Comparison of ENCODE assay signal across 8 cellular contexts in the genomic region with DNA sequence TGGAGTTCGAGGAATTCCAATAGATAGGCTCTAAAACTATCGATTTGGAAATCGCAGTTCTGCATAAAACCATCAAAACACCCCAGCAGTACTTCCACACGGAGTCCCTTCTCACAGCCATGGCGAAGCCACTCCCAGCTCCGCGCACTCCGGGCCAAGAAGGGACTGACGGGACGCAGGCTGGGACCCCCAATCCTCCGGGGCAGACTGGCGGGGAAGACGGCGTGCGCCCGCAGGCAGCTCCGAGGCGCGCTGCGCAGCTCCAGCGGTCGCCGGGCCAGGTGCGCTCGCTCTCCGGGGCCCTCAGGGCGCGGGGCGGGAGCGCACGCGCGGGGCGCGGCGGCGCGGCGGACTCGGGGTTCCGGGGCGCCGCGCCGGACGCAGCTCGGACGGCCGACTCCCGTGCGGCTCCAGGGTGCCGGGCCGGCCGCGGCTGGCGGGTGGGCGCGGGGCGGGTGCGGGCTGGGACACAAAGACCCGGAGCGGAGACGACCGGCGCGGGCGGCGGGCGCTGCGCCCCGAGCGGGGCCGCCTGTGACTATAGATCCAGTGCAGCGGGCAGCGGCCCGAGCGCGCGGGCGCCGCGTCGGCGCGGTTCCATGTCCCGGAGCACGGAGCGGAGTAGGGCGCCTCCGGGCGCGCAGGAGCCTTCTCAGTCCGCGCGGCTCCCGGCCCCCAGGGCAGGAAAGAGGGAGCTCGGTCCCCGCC. TPM values are rescaled to one million over a fixed set of nuclear protein-coding genes. Genes with fewer than 3 reads are reported as not detected.
DNase-seq lines count a peak whose midpoint lies in the region; ATAC-seq, FAIRE-seq and TF ChIP-seq lines count a peak whose summit lies in the region.

No MANE protein-coding gene starts in this region.

- H4K20me1 ChIP-seq in endothelial cell of umbilical vein (replicated peaks; ENCODE audit: control insufficient read depth, extremely low read depth, insufficient read depth, low read length), result peaks cover 3% of the 10 kb centered on the region

- intact Hi-C loops in CD4-positive, alpha-beta memory T cell (cut with micrococcal nuclease), result loop anchor here (1.0 to 10.0 kb wide), 4 partner anchors 33 to 1963 kb away; a partner anchor contains a TSS
- intact Hi-C loops in endothelial cell of umbilical vein (cut with micrococcal nuclease), result loop anchor here (1.0 to 10.0 kb wide), 12 partner anchors 147 to 1550 kb away; no protein-coding TSS in a partner anchor

- CTCF ChIA-PET in CD4-positive, alpha-beta memory T cell (lab: Charles Lee; ENCODE audit: partially characterized antibody), result interaction anchor here (1.9 to 4.8 kb wide), 3 partner anchors 11 to 1124 kb away, joined by 7 to 46 read pairs (median 12); a partner anchor contains a TSS
- CTCF ChIA-PET in WTC11 (lab: Charles Lee) (interaction anchor here (0.6 to 1.9 kb wide), 6 partner anchors 33 to 1761 kb away, joined by 3 to 6 read pairs (median 4); a partner anchor contains a TSS), endothelial cell of umbilical vein (lab: Charles Lee) (interaction anchor here (0.9 to 5.1 kb wide), 18 partner anchors 22 to 1964 kb away, joined by 3 to 60 read pairs (median 14); no protein-coding TSS in a partner anchor)

- TF ChIP-seq CTCF in WTC11 (IDR thresholded peaks at IDR 0.05) (no peak), endothelial cell of umbilical vein (IDR thresholded peaks at IDR 0.05; ENCODE audit: extremely low read depth in 1 of 2, insufficient read depth in 1 of 2, low read depth in 1 of 2, low read length in 2 of 2) (no peak)

- H3K27me3 ChIP-seq in CD4-positive, alpha-beta memory T cell (ENCODE audit: insufficient read depth, low read length), result peaks cover 3% of the 10 kb centered on the region
- H3K27me3 ChIP-seq in endothelial cell of umbilical vein (ENCODE audit: control insufficient read depth in 2 of 2, insufficient read depth in 2 of 2, low read length in 2 of 2) (no peaks in the 10 kb centered on the region), muscle layer of colon (ENCODE audit: control insufficient read depth in 1 of 2, insufficient read depth in 2 of 2, low read length in 2 of 2) (no peaks in the 10 kb centered on the region)

- peak overlapping the region in 1 of 2 donors; percentile 73 for H3K4me3 ChIP-seq in CD4-positive, alpha-beta memory T cell (ENCODE audit: low read length in 2 of 2)
- H3K4me3 ChIP-seq in endothelial cell of umbilical vein (replicated peaks in 1 of 3; ENCODE audit: insufficient read depth in 1 of 3, low read depth in 1 of 3, low read length in 3 of 3) (peak overlapping the region; percentile 75 to 95 (median 87)), muscle layer of colon (ENCODE audit: low read depth in 1 of 2, low read length in 2 of 2) (peak overlapping the region; percentile 44 to 57)

- peaks cover 11 to 21% (median 19%) of the 10 kb centered on the region in 4 donors for H3K4me1 Mint-ChIP-seq in CD4-positive, alpha-beta memory T cell
- peaks cover 51% of the 10 kb centered on the region for H3K4me1 Mint-ChIP-seq in WTC11

- peak overlapping the region; percentile 37 for H3K4me2 ChIP-seq in endothelial cell of umbilical vein (ENCODE audit: insufficient read depth, low read length)

- H3K4me1 ChIP-seq in CD4-positive, alpha-beta memory T cell (ENCODE audit: insufficient read depth, low read length), result peaks cover 24% of the 10 kb centered on the region
- peaks cover 49% of the 10 kb centered on the region for H3K4me1 ChIP-seq in endothelial cell of umbilical vein (ENCODE audit: control insufficient read depth, extremely low read depth, insufficient read depth, low read length)
- peaks cover 6% of the 10 kb centered on the region for H3K4me1 ChIP-seq in muscle layer of colon (ENCODE audit: insufficient read depth, low read length)

- H3K79me2 ChIP-seq in endothelial cell of umbilical vein (ENCODE audit: control insufficient read depth, insufficient read depth, low read length), result peaks cover 40% of the 10 kb centered on the region

- peak overlapping the region; percentile 26 for H2AFZ ChIP-seq in endothelial cell of umbilical vein (ENCODE audit: low read depth, low read length)

- dilution Hi-C loops in endothelial cell of umbilical vein (cut with MboI; ENCODE audit: extremely low pct_ligation_motif_present, low sequenced_read_pairs), result no loop called here

- ATAC-seq in GM19351 (IDR thresholded peaks at IDR 0.05; ENCODE audit: unreplicated experiment) (peak; percentile 23), HG03280 (IDR thresholded peaks at IDR 0.05; ENCODE audit: unreplicated experiment) (peak; percentile 30), WTC11 (peak; percentile 6)

- peaks cover 0 to 4% of the 10 kb centered on the region in 2 donors for H3K36me3 Mint-ChIP-seq in CD4-positive, alpha-beta memory T cell
- H3K36me3 Mint-ChIP-seq in WTC11, result no peaks in the 10 kb centered on the region

- H3K27ac Mint-ChIP-seq in CD4-positive, alpha-beta memory T cell, result peak overlapping the region in 1 of 7 donors; percentile 65
- H3K27ac Mint-ChIP-seq in WTC11, result no peak overlapping the region

- H3K9me3 Mint-ChIP-seq in CD4-positive, alpha-beta memory T cell, result no peaks in the 10 kb centered on the region
- no peaks in the 10 kb centered on the region for H3K9me3 Mint-ChIP-seq in WTC11

- BruUV-seq in endothelial cell of umbilical vein (replicated peaks; lab: Mats Ljungman, UMichigan), result no TSS peak

- no peak for FAIRE-seq in endothelial cell of umbilical vein (lab: Jason Lieb, UNC)

- H3K9me3 ChIP-seq in CD4-positive, alpha-beta memory T cell (ENCODE audit: control insufficient read depth in 1 of 2, low read length in 2 of 2), result no peaks in the 10 kb centered on the region
- H3K9me3 ChIP-seq in endothelial cell of umbilical vein (replicated peaks; ENCODE audit: control insufficient read depth, insufficient read depth, low read length), result no peaks in the 10 kb centered on the region
- no peaks in the 10 kb centered on the region for H3K9me3 ChIP-seq in muscle layer of colon (ENCODE audit: low read length)

- peak overlapping the region; percentile 93 for H3K9ac ChIP-seq in endothelial cell of umbilical vein (replicated peaks; ENCODE audit: extremely low read depth, insufficient read depth, low read length)
- H3K9ac ChIP-seq in muscle layer of colon (ENCODE audit: low read length), result no peak overlapping the region

- H3K4me3 Mint-ChIP-seq in CD4-positive, alpha-beta memory T cell, result peak overlapping the region; percentile 82 to 94 (median 87)
- peak overlapping the region; percentile 82 for H3K4me3 Mint-ChIP-seq in WTC11

- H3K27ac ChIP-seq in CD4-positive, alpha-beta memory T cell (ENCODE audit: low read depth, low read length), result no peak overlapping the region
- H3K27ac ChIP-seq in endothelial cell of umbilical vein (ENCODE audit: insufficient read depth, low read depth, low read length) (peak overlapping the region; percentile 73), muscle layer of colon (ENCODE audit: low read depth, low read length) (no peak overlapping the region)

- peaks cover 13 to 31% of the 10 kb centered on the region in 2 donors for H3K27me3 Mint-ChIP-seq in CD4-positive, alpha-beta memory T cell
- H3K27me3 Mint-ChIP-seq in WTC11 (ENCODE audit: low read depth), result peaks cover 10% of the 10 kb centered on the region

- TF ChIP-seq POLR2A in endothelial cell of umbilical vein (IDR thresholded peaks at IDR 0.05; ENCODE audit: low read depth, low read length), result no peak

- H3K9me1 ChIP-seq in endothelial cell of umbilical vein (replicated peaks; ENCODE audit: control insufficient read depth, extremely low read depth, insufficient read depth, low read length), result no peaks in the 10 kb centered on the region

- DNase-seq in CD4-positive, alpha-beta memory T cell, result peak; percentile 22 to 45 (median 40)
- peak; percentile 38 for DNase-seq in WTC11 (ENCODE audit: low spot score)
- DNase-seq in endothelial cell of umbilical vein (ENCODE audit: low read depth, low spot score), result peak; percentile 31
- DNase-seq in SKM-1 (lab: John Stamatoyannopoulos, UW; ENCODE audit: unreplicated experiment), result no peak
- no peak for DNase-seq in DMS114 treated with DMSO at 0.1 percent for 48 hours (lab: John Stamatoyannopoulos, UW; ENCODE audit: unreplicated experiment)

- POLR2A ChIA-PET in CD4-positive, alpha-beta memory T cell (lab: Charles Lee; ENCODE audit: partially characterized antibody), result interaction anchor here (1.9 to 5.9 kb wide), 2 partner anchors 32 to 1395 kb away, joined by 9 to 61 read pairs; a partner anchor contains a TSS
- POLR2A ChIA-PET in WTC11 (lab: Charles Lee), result interaction anchor here (0.6 to 1.9 kb wide), 3 partner anchors 32 to 261 kb away, joined by 3 to 9 read pairs (median 6); no protein-coding TSS in a partner anchor
- POLR2A ChIA-PET in endothelial cell of umbilical vein (lab: Charles Lee), result interaction anchor here (0.6 to 1.5 kb wide), 10 partner anchors 11 to 1758 kb away, joined by 3 to 8 read pairs (median 3); no protein-coding TSS in a partner anchor

- no peaks in the 10 kb centered on the region for H3K36me3 ChIP-seq in CD4-positive, alpha-beta memory T cell (ENCODE audit: insufficient read depth, low read length)
- H3K36me3 ChIP-seq in endothelial cell of umbilical vein (ENCODE audit: control insufficient read depth in 2 of 2, extremely low read depth in 1 of 2, insufficient read depth in 2 of 2, low read length in 2 of 2), result no peaks in the 10 kb centered on the region
- H3K36me3 ChIP-seq in muscle layer of colon (ENCODE audit: insufficient read depth, low read length), result no peaks in the 10 kb centered on the region

RNA-seq across cellular contexts. Expression of a gene that starts 0.5 kb away (rescaled TPM):
- under 1 TPM; 0.25 to 0.38 TPM for total RNA-seq in CD4-positive, alpha-beta memory T cell
- polyA plus RNA-seq in CD4-positive, alpha-beta memory T cell, result under 1 TPM in 1 of 2 donors, not detected in 1; 0.05 TPM
- total RNA-seq in WTC11 (2021) (14.9 to 15.9 TPM (median 15.0 TPM) in 3 replicates), endothelial cell of umbilical vein (69.5 and 80.3 TPM in 2 replicates)
- polyA plus RNA-seq in endothelial cell of umbilical vein, result 42.0 and 50.4 TPM in 2 replicates
- polyA plus RNA-seq in endothelial cell of umbilical vein (2011; cell fraction: cytosol; rRNA removed), result 46.0 and 47.8 TPM in 2 replicates
- polyA plus RNA-seq in endothelial cell of umbilical vein (2011; cell fraction: nucleus; rRNA removed), result 125 and 151 TPM in 2 replicates
- 26.2 and 34.6 TPM in 2 replicates for polyA plus RNA-seq in endothelial cell of umbilical vein (2012)
- polyA minus RNA-seq in endothelial cell of umbilical vein, result 97.3 and 109 TPM in 2 replicates
- 0.51 TPM for polyA minus RNA-seq in endothelial cell of umbilical vein (2011; cell fraction: cytosol; rRNA and poly(A)+ RNA removed)
- 147 and 153 TPM in 2 replicates for polyA minus RNA-seq in endothelial cell of umbilical vein (2011; cell fraction: nucleus; rRNA and poly(A)+ RNA removed)

RNA-seq across cellular contexts. Expression of a gene that starts 32.9 kb away (rescaled TPM):
- total RNA-seq in CD4-positive, alpha-beta memory T cell, result 100 to 1,000 TPM; 229 to 252 TPM
- polyA plus RNA-seq in CD4-positive, alpha-beta memory T cell, result 10 to 100 TPM; 35.4 to 37.7 TPM
- total RNA-seq in WTC11 (2021) (115 to 130 TPM (median 125 TPM) in 3 replicates), endothelial cell of umbilical vein (95.7 and 111 TPM in 2 replicates)
- 41.8 and 44.4 TPM in 2 replicates for polyA plus RNA-seq in endothelial cell of umbilical vein
- polyA plus RNA-seq in endothelial cell of umbilical vein (2011; cell fraction: cytosol; rRNA removed), result 20.6 and 30.6 TPM in 2 replicates
- polyA plus RNA-seq in endothelial cell of umbilical vein (2011; cell fraction: nucleus; rRNA removed), result 361 and 575 TPM in 2 replicates
- 61.3 and 103 TPM in 2 replicates for polyA plus RNA-seq in endothelial cell of umbilical vein (2012)
- 30.9 and 31.1 TPM in 2 replicates for polyA minus RNA-seq in endothelial cell of umbilical vein
- 8.6 TPM for polyA minus RNA-seq in endothelial cell of umbilical vein (2011; cell fraction: cytosol; rRNA and poly(A)+ RNA removed)
- 98.8 and 136 TPM in 2 replicates for polyA minus RNA-seq in endothelial cell of umbilical vein (2011; cell fraction: nucleus; rRNA and poly(A)+ RNA removed)

Comparison
In these comparisons a context has a peak if more than half of its experiments do, and no peak if none do; other contexts are left out.
1. DNase-seq: peak in CD4-positive, alpha-beta memory T cell (5 of 5), WTC11 (single experiment) and endothelial cell of umbilical vein (single experiment); none in SKM-1 (single experiment) and DMS114 treated with DMSO at 0.1 percent for 48 hours (single experiment).
2. RNA of a gene that starts 0.5 kb away (total RNA-seq): 69.5 to 80.3 TPM in endothelial cell of umbilical vein and 14.9 to 15.9 TPM in WTC11; 0.25 to 0.38 TPM in CD4-positive, alpha-beta memory T cell; every median in the first group is over 10 times any median in the second.
3. Peak in every context shown above with its lines, with median percentiles within 50 percentile points of each other: ATAC-seq.